15 cellular contexts compared by ENCODE assay signal in the genomic region with DNA sequence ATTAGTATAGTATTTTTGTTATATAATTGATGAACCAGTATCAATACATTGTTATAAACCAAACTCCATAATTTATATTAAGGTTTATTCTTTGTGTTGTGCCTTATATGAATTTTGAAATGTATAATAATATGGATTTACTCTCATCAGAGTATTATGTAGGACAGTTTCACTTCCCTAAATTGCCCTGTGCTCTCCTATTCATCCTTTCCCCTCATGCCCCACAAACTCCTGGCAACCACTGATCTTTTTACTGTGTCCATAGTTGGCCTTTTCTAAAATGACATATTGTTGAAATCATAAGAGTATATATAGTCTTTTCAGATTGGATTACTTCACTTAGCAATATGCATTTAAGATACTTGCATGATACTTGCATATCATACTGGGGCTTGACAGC.
"Had no signal": no experiment of that assay in that cellular context is flagged by ENCODE, and none has a peak within 500 bp of the region (broad histone marks: within the 10 kb centered on the region; RNA-seq: fewer than 3 reads in every experiment).

No MANE protein-coding gene starts in this region.

- H3K4me3 ChIP-seq: breast epithelium, gastroesophageal sphincter, hepatocyte, testis had no signal

- H3K36me3 ChIP-seq: breast epithelium, gastroesophageal sphincter had no signal

- DNase-seq: activated CD4-positive, alpha-beta T cell treated with anti-CD3 and anti-CD28 coated beads for 36 hours; activated CD8-positive, alpha-beta memory T cell treated with anti-CD3 and anti-CD28 coated beads, Interleukin-2, amount 50 U/mL, for 48 hours; activated CD8-positive, alpha-beta T cell treated with anti-CD3 and anti-CD28 coated beads, Interleukin-2, amount 10 ng/mL, durations not matched to agents 7 days and 5 days; activated naive CD4-positive, alpha-beta T cell; aorta; dermis blood vessel endothelial cell; kidney glomerular epithelial cell; stimulated activated CD4-positive, alpha-beta T cell treated with anti-CD3 and anti-CD28 coated beads, Interleukin-2, amount 100 ng/mL, for 24 hours; stimulated activated naive CD4-positive, alpha-beta T cell; testis had no signal

- ATAC-seq: activated CD4-positive, alpha-beta T cell treated with anti-CD3 and anti-CD28 coated beads for 36 hours; activated CD8-positive, alpha-beta T cell treated with anti-CD3 and anti-CD28 coated beads, Interleukin-2, amount 10 ng/mL, durations not matched to agents 7 days and 5 days; gastroesophageal sphincter; sciatic nerve had no signal

- H3K27ac ChIP-seq: breast epithelium, gastroesophageal sphincter, hepatocyte, testis, VCaP had no signal

- H3K27me3 ChIP-seq: breast epithelium, gastroesophageal sphincter, hepatocyte, testis had no signal

- H3K4me1 ChIP-seq: breast epithelium, gastroesophageal sphincter, testis had no signal

- H3K9me3 ChIP-seq: breast epithelium, gastroesophageal sphincter, testis had no signal
